In the genomic region with DNA sequence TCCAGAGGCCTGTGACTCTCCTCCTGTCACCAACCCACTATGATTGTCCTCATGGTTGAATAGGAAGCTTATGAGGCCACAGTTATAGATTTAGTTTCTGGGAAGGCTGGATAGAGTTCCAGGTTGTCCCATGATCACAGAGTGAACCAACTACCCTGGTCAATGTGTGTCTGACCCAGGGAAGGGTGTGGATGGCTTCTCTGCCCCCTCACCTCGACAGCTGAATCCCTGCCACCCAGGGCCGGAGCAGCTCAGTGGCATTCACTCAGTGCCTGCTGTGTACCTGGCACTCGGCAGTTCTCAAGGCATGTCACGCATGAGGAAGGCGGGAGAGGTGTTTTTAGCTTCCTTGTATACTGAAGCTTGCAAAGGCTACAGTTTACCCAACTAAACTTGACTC, we compare ENCODE assay signal across 30 cellular contexts. TPM values are rescaled to one million over a fixed set of nuclear protein-coding genes. Genes with fewer than 3 reads are reported as not detected.
DNase-seq lines count a peak whose midpoint lies in the region; ATAC-seq, FAIRE-seq and TF ChIP-seq lines count a peak whose summit lies in the region.
"Had no signal": no experiment of that assay in that cellular context is flagged by ENCODE, and none has a peak within 500 bp of the region (broad histone marks: within the 10 kb centered on the region; RNA-seq: fewer than 3 reads in every experiment).

No MANE protein-coding gene starts in this region.

- H3K36me3 ChIP-seq in GM12878 (ENCODE audit: control insufficient read depth in 2 of 2, insufficient read depth in 2 of 2, low read length in 1 of 2) (peaks cover 5 to 30% of the 10 kb centered on the region in 2 experiments; a peak in 3 of 4 replicates), muscle layer of colon (ENCODE audit: insufficient read depth, low read length) (peaks cover 36% of the 10 kb centered on the region), subcutaneous abdominal adipose tissue (ENCODE audit: control insufficient read depth in 5 of 5, insufficient read depth in 5 of 5, low read length in 5 of 5) (peaks cover 14 to 69% (median 58%) of the 10 kb centered on the region in 5 donors)
- H3K36me3 ChIP-seq: WERI-Rb-1 had no signal

- RAD21 ChIA-PET in GM12878 (lab: Charles Lee; ENCODE audit: unreplicated experiment): interaction anchor here (1.6 kb wide), 1 partner anchor 17 kb away, joined by 9 read pairs; no protein-coding TSS in a partner anchor

- FAIRE-seq in GM12891 (lab: Jason Lieb, UNC) (peak; percentile 35), GM12878 (lab: Jason Lieb, UNC) (no peak)

- CTCF ChIA-PET in GM12878 (lab: Yijun Ruan, JAX) (interaction anchor here (1.5 kb wide), 1 partner anchor 55 kb away, joined by 3 read pairs; no protein-coding TSS in a partner anchor), WTC11 (lab: Charles Lee) (no interaction called here)

- no peaks in the 10 kb centered on the region for H3K9me3 Mint-ChIP-seq in WTC11
- H3K9me3 Mint-ChIP-seq: activated CD4-positive, alpha-beta T cell treated with anti-CD3 and anti-CD28 coated beads, Interleukin-2, amount 10 ng/mL, durations not matched to agents 24 days and 14 days; activated T-helper 2 cell treated with anti-CD3 and anti-CD28 coated beads, Interferon-gamma antibody, Interleukin-2, Interleukin-4, amounts not matched to agents 10 μg/mL and 5 μg/mL and 100 μg/mL, durations not matched to agents 14 hours and 24 hours and 36 hours; stimulated activated effector memory CD8-positive, alpha-beta T cell treated with anti-CD3 and anti-CD28 coated beads, Interleukin-12 subunit alpha, Interleukin-12 subunit beta, amount 100 ng/mL, for 72 hours had no signal

- H3K9me3 ChIP-seq in GM12878 (replicated peaks; ENCODE audit: control insufficient read depth, insufficient read depth, low read length) (no peaks in the 10 kb centered on the region), muscle layer of colon (ENCODE audit: low read length) (no peaks in the 10 kb centered on the region), subcutaneous abdominal adipose tissue (ENCODE audit: control insufficient read depth in 5 of 5, low read length in 5 of 5) (no peaks in the 10 kb centered on the region)
- H3K9me3 ChIP-seq: BLaER1, thyroid gland had no signal

- no peaks in the 10 kb centered on the region for H3K27me3 ChIP-seq in GM12878 (replicated peaks in 1 of 2; ENCODE audit: control insufficient read depth in 2 of 2, insufficient read depth in 2 of 2, low read length in 1 of 2)
- H3K27me3 ChIP-seq in muscle layer of colon (ENCODE audit: control insufficient read depth in 1 of 2, insufficient read depth in 2 of 2, low read length in 2 of 2): no peaks in the 10 kb centered on the region
- no peaks in the 10 kb centered on the region for H3K27me3 ChIP-seq in subcutaneous abdominal adipose tissue (ENCODE audit: control insufficient read depth in 5 of 5, insufficient read depth in 4 of 5, low read length in 5 of 5)
- H3K27me3 ChIP-seq in dorsolateral prefrontal cortex: no peaks in the 10 kb centered on the region
- H3K27me3 ChIP-seq: BLaER1, thyroid gland had no signal

- H3K27ac Mint-ChIP-seq in WTC11: no peak overlapping the region
- H3K27ac Mint-ChIP-seq: activated naive CD8-positive, alpha-beta T cell; activated T-helper 2 cell treated with anti-CD3 and anti-CD28 coated beads, Interferon-gamma antibody, Interleukin-2, Interleukin-4, amounts not matched to agents 10 μg/mL and 5 μg/mL and 100 μg/mL, durations not matched to agents 14 hours and 24 hours and 36 hours; stimulated activated effector memory CD8-positive, alpha-beta T cell treated with anti-CD3 and anti-CD28 coated beads, Interleukin-12 subunit alpha, Interleukin-12 subunit beta, amount 100 ng/mL, for 72 hours had no signal

- H3K4me1 Mint-ChIP-seq in WTC11: peaks cover 3% of the 10 kb centered on the region

- intact Hi-C loops in GM12878 (cut with micrococcal nuclease; ENCODE audit: unreplicated experiment) (no loop called here), dorsolateral prefrontal cortex (cut with DNase I) (no loop called here)

- SMC1A ChIA-PET in GM12878 (lab: Charles Lee; ENCODE audit: uncharacterized antibody, unreplicated experiment): interaction anchor here (0.6 to 1.8 kb wide), 6 partner anchors 17 to 45 kb away, joined by 3 to 5 read pairs (median 3); no protein-coding TSS in a partner anchor

- no TSS peak for BruUV-seq in GM12878 (replicated peaks; lab: Mats Ljungman, UMichigan)

- H3K27ac ChIP-seq in GM12878 (ENCODE audit: control insufficient read depth, insufficient read depth) (peak overlapping the region; percentile 47), muscle layer of colon (ENCODE audit: low read depth, low read length) (peak overlapping the region; percentile 73), subcutaneous abdominal adipose tissue (ENCODE audit: low read depth, low read length) (peak overlapping the region; percentile 24), dorsolateral prefrontal cortex (peak overlapping the region in 2 of 59 donors; percentile 31 to 43)
- H3K27ac ChIP-seq: BLaER1, KMS-11, WERI-Rb-1 had no signal

- H3K4me3 ChIP-seq in GM12878: no peak overlapping the region
- H3K4me3 ChIP-seq in muscle layer of colon (ENCODE audit: low read depth in 1 of 2, low read length in 2 of 2): no peak overlapping the region
- H3K4me3 ChIP-seq in subcutaneous abdominal adipose tissue (ENCODE audit: low read depth in 1 of 5, low read length in 5 of 5): no peak overlapping the region
- H3K4me3 ChIP-seq in dorsolateral prefrontal cortex: no peak overlapping the region
- H3K4me3 ChIP-seq: BLaER1, thyroid gland had no signal

- no peak overlapping the region for H2AFZ ChIP-seq in GM12878 (ENCODE audit: control insufficient read depth, low read depth, low read length)

- H3K4me1 ChIP-seq in GM12878 (ENCODE audit: control insufficient read depth, insufficient read depth, low read length) (peaks cover 26% of the 10 kb centered on the region), muscle layer of colon (ENCODE audit: insufficient read depth, low read length) (peaks cover 49% of the 10 kb centered on the region), subcutaneous abdominal adipose tissue (ENCODE audit: control insufficient read depth in 5 of 5, insufficient read depth in 5 of 5, low read length in 5 of 5) (peaks cover 1 to 33% (median 24%) of the 10 kb centered on the region in 5 donors)

- H3K27me3 Mint-ChIP-seq in WTC11 (ENCODE audit: low read depth): no peaks in the 10 kb centered on the region; the same call in 1 of the 2 replicates
- H3K27me3 Mint-ChIP-seq: activated naive CD8-positive, alpha-beta T cell had no signal

- no peak overlapping the region for H3K4me3 Mint-ChIP-seq in WTC11
- H3K4me3 Mint-ChIP-seq: activated CD4-positive, alpha-beta T cell treated with anti-CD3 and anti-CD28 coated beads, Interleukin-2, amount 10 ng/mL, durations not matched to agents 24 days and 14 days; activated naive CD8-positive, alpha-beta T cell; stimulated activated effector memory CD8-positive, alpha-beta T cell treated with anti-CD3 and anti-CD28 coated beads, Interleukin-12 subunit alpha, Interleukin-12 subunit beta, amount 100 ng/mL, for 72 hours had no signal

- ATAC-seq in GM12878: no peak
- no peak for ATAC-seq in WTC11
- ATAC-seq in GM21423 (IDR thresholded peaks at IDR 0.05; ENCODE audit: unreplicated experiment): no peak
- ATAC-seq: HCT116; left lobe of liver; stimulated activated effector memory CD8-positive, alpha-beta T cell treated with anti-CD3 and anti-CD28 coated beads, Interleukin-12 subunit alpha, Interleukin-12 subunit beta, amount 100 ng/mL, for 72 hours had no signal

- DNase-seq in GM12891 (ENCODE audit: insufficient read length, low spot score) (no peak), GM12878 (ENCODE audit: low read depth, low spot score) (no peak), WTC11 (ENCODE audit: low spot score) (no peak), dorsolateral prefrontal cortex (no peak)
- DNase-seq: activated CD4-positive, alpha-beta T cell treated with anti-CD3 and anti-CD28 coated beads, Interleukin-2, amount 10 ng/mL, durations not matched to agents 24 days and 14 days; activated CD8-positive, alpha-beta memory T cell treated with anti-CD3 and anti-CD28 coated beads for 24 hours; activated T-cell treated with anti-CD3 and anti-CD28 coated beads for 4 hours; COR-L47; DMS79; effector CD8-positive, alpha-beta T cell; GF-D8; glutamatergic neuron; mesendoderm; NCI-H1417 treated with DMSO at 0.1 percent for 48 hours; NCI-H2227 treated with DMSO at 0.1 percent for 48 hours; SIG-M5; T-helper 9 cell; thyroid gland; WERI-Rb-1 had no signal

- H3K79me2 ChIP-seq in GM12878 (ENCODE audit: control insufficient read depth, insufficient read depth, low read length): no peaks in the 10 kb centered on the region

- TF ChIP-seq RAD21 in GM12878 (IDR thresholded peaks at IDR 0.05; ENCODE audit: insufficient read depth, low read depth, low read length): no peak

- 97% methylated on average over 5 of the region's 5 CpGs for WGBS in GM12878 (ENCODE audit: insufficient coverage, insufficient replicate concordance, low lambda C conversion rate, missing lambda C conversion rate)

- H3K36me3 Mint-ChIP-seq in WTC11: peaks cover 15% of the 10 kb centered on the region
- H3K36me3 Mint-ChIP-seq: stimulated activated effector memory CD8-positive, alpha-beta T cell treated with anti-CD3 and anti-CD28 coated beads, Interleukin-12 subunit alpha, Interleukin-12 subunit beta, amount 100 ng/mL, for 72 hours had no signal

- TF ChIP-seq CTCF in GM12878 (IDR thresholded peaks at IDR 0.05 in 2 of 3, conservative IDR thresholded peaks at IDR 0.05 in 1 of 3; ENCODE audit: control insufficient read depth in 2 of 3, extremely low read depth in 1 of 3, insufficient read depth in 1 of 3, low read depth in 3 of 3, low read length in 3 of 3) (no peak), WTC11 (IDR thresholded peaks at IDR 0.05) (no peak), dorsolateral prefrontal cortex (IDR thresholded peaks at IDR 0.05 in 54 of 56, conservative IDR thresholded peaks at IDR 0.05 in 2 of 56; ENCODE audit: low read depth in 1 of 56, partially characterized antibody in 56 of 56) (no peak)

- H3K9ac ChIP-seq in GM12878 (ENCODE audit: control insufficient read depth, insufficient read depth, low read length) (no peak overlapping the region), muscle layer of colon (ENCODE audit: low read length) (no peak overlapping the region), subcutaneous abdominal adipose tissue (ENCODE audit: low read length in 5 of 5) (no peak overlapping the region)
- H3K9ac ChIP-seq: BLaER1, KMS-11 had no signal

- TF ChIP-seq EP300 in GM12878 (IDR thresholded peaks at IDR 0.05; ENCODE audit: borderline replicate concordance in 1 of 2, control insufficient read depth in 1 of 2, low read depth in 2 of 2, low read length in 2 of 2): no peak

- TF ChIP-seq POLR2A in GM12891 (IDR thresholded peaks at IDR 0.05; ENCODE audit: low read depth, low read length) (no peak), GM12878 (IDR thresholded peaks at IDR 0.05; ENCODE audit: low read depth, low read length) (no peak)

- H3K4me2 ChIP-seq in GM12878 (ENCODE audit: control insufficient read depth, insufficient read depth): no peak overlapping the region
- H3K4me2 ChIP-seq: KMS-11 had no signal

- POLR2A ChIA-PET in GM12878 (lab: Charles Lee): no interaction called here
- POLR2A ChIA-PET in WTC11 (lab: Charles Lee): no interaction called here

- H4K20me1 ChIP-seq in GM12878 (ENCODE audit: control insufficient read depth, insufficient read depth): no peaks in the 10 kb centered on the region

- in situ Hi-C loops in GM12878 (cut with MboI): no loop called here

RNA-seq across cellular contexts. Expression of a gene that starts 43.2 kb away (rescaled TPM):
- polyA plus RNA-seq in GM12891 (2012; ENCODE audit: low read depth, missing spikeins): 8.5 TPM
- total RNA-seq in GM12878 (2013; cell fraction: nucleolus; rRNA removed): 15.0 and 17.9 TPM in 2 replicates
- total RNA-seq in GM12878 (2014; rRNA removed) (19.4 and 21.3 TPM in 2 replicates), GM12878 (2014; rRNA removed; fragmentation: Illumina TruSeq; extraction: Trizol) (11.7 and 12.1 TPM in 2 replicates), GM12878 (2021) (16.0 and 16.4 TPM in 2 replicates), WTC11 (2021) (17.9 to 23.3 TPM (median 21.8 TPM) in 3 replicates), dorsolateral prefrontal cortex (10 to 100 TPM; 21.8 to 96.2 (median 36.8) TPM)
- 2.8 TPM for polyA plus RNA-seq in GM12878 (2011; ENCODE audit: low read depth)
- polyA plus RNA-seq in GM12878 (2011; rRNA removed) (5.1 and 6.7 TPM in 2 replicates), GM12878 (2014; fragmentation: Illumina TruSeq; extraction: Trizol) (3.3 and 11.5 TPM in 2 replicates), GM12878 (2014; fragmentation: Nextera tagmentation; extraction: Ambion mirVana) (1 to 10 TPM in 1 of 2 experiments, under 1 TPM in 1; 0.71 to 1.2 TPM), GM12878 (2014; rRNA removed) (20.7 and 21.2 TPM in 2 replicates), GM12878 (2016; fragmentation: Nextera tagmentation; extraction: Ambion mirVana) (10 to 100 TPM in 1 of 2 experiments, 1 to 10 TPM in 1; 8.9 to 10.8 TPM)
- 6.4 and 9.1 TPM in 2 replicates for polyA plus RNA-seq in GM12878 (2011; cell fraction: cytosol; rRNA removed)
- 7.3 and 8.7 TPM in 2 replicates for polyA plus RNA-seq in GM12878 (2011; cell fraction: nucleus; rRNA removed)
- 10.9 and 12.4 TPM in 2 replicates for polyA plus RNA-seq in GM12878 (2012)
- polyA minus RNA-seq in GM12878 (2011; rRNA and poly(A)+ RNA removed): 1.7 and 3.9 TPM in 2 replicates
- polyA minus RNA-seq in GM12878 (2011; cell fraction: cytosol; rRNA and poly(A)+ RNA removed): 2.6 and 3.1 TPM in 2 replicates
- 2.8 and 6.3 TPM in 2 replicates for polyA minus RNA-seq in GM12878 (2011; cell fraction: nucleus; rRNA and poly(A)+ RNA removed)

RNA-seq across cellular contexts. Expression of a gene that starts 51.2 kb away (rescaled TPM):
- 74.9 TPM for polyA plus RNA-seq in GM12891 (2012; ENCODE audit: low read depth, missing spikeins)
- 55.3 and 58.4 TPM in 2 replicates for total RNA-seq in GM12878 (2013; cell fraction: nucleolus; rRNA removed)
- total RNA-seq in GM12878 (2014; rRNA removed): 153 and 158 TPM in 2 replicates
- 94.0 and 99.6 TPM in 2 replicates for total RNA-seq in GM12878 (2014; rRNA removed; fragmentation: Illumina TruSeq; extraction: Trizol)
- total RNA-seq in GM12878 (2021): 99.8 and 107 TPM in 2 replicates
- 105 TPM for polyA plus RNA-seq in GM12878 (2011; ENCODE audit: low read depth)
- 53.9 and 98.3 TPM in 2 replicates for polyA plus RNA-seq in GM12878 (2011; rRNA removed)
- polyA plus RNA-seq in GM12878 (2011; cell fraction: cytosol; rRNA removed): 136 and 190 TPM in 2 replicates
- 87.8 and 92.3 TPM in 2 replicates for polyA plus RNA-seq in GM12878 (2011; cell fraction: nucleus; rRNA removed)
- 86.3 and 91.1 TPM in 2 replicates for polyA plus RNA-seq in GM12878 (2012)
- 30.7 and 93.4 TPM in 2 replicates for polyA plus RNA-seq in GM12878 (2014; fragmentation: Illumina TruSeq; extraction: Trizol)
- 10 to 100 TPM in 1 of 2 experiments, 1 to 10 TPM in 1; 10.0 to 30.9 TPM for polyA plus RNA-seq in GM12878 (2014; fragmentation: Nextera tagmentation; extraction: Ambion mirVana)
- 147 and 176 TPM in 2 replicates for polyA plus RNA-seq in GM12878 (2014; rRNA removed)
- polyA plus RNA-seq in GM12878 (2016; fragmentation: Nextera tagmentation; extraction: Ambion mirVana): 100 to 1,000 TPM; 133 to 154 TPM
- 18.5 and 50.6 TPM in 2 replicates for polyA minus RNA-seq in GM12878 (2011; rRNA and poly(A)+ RNA removed)
- polyA minus RNA-seq in GM12878 (2011; cell fraction: cytosol; rRNA and poly(A)+ RNA removed): 21.5 and 22.8 TPM in 2 replicates
- 22.0 and 37.2 TPM in 2 replicates for polyA minus RNA-seq in GM12878 (2011; cell fraction: nucleus; rRNA and poly(A)+ RNA removed)
- total RNA-seq in WTC11 (2021): 0.73 TPM in 1 of 3 replicates, not detected in the others
- 1 to 10 TPM in 25 of 120 experiments, under 1 TPM in 19, not detected in 76; 0.47 to 3.4 (median 1.2) TPM for total RNA-seq in dorsolateral prefrontal cortex
- polyA plus RNA-seq: AG04450 had no signal

Comparison
In these comparisons a context has a peak if more than half of its experiments do, and no peak if none do; other contexts are left out.
1. RNA of a gene that starts 51.2 kb away (total RNA-seq): 55.3 to 158 TPM in GM12878; 0.47 to 3.4 TPM in dorsolateral prefrontal cortex and 0.73 TPM in WTC11; every median in the first group is over 10 times any median in the second.